ENCODE assay signal across 30 cellular contexts in the genomic region with DNA sequence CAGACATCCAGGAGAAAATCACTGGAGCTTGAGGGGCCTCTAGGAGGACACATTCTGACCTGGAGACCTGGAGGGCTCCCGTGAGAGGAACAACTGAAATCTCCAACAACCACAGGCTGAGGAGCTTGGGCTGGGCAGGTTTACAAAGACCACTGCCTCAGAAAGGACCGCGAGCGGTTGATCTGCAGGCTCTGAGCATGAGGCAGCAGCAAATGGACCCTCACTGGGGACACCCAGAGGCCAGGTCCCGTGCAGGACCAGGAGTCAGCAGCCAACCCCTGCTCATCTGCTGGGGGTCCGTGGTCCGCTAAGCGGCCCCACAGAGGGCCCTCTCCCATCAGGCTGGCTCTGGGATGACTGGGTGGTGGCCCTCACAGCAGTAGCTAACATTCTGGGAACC. TPM values are rescaled to one million over a fixed set of nuclear protein-coding genes. Genes with fewer than 3 reads are reported as not detected.
"Had no signal": no experiment of that assay in that cellular context is flagged by ENCODE, and none has a peak within 500 bp of the region (broad histone marks: within the 10 kb centered on the region; RNA-seq: fewer than 3 reads in every experiment).

No MANE protein-coding gene starts in this region.

- H3K9me3 Mint-ChIP-seq: activated CD4-positive, alpha-beta memory T cell treated with anti-CD3 and anti-CD28 coated beads for 36 hours; activated T-cell treated with anti-CD3 and anti-CD28 coated beads, Interleukin-2, amount 50 U/mL, for 24 hours; activated T-cell treated with anti-CD3 and anti-CD28 coated beads, Interleukin-2, amount 50 U/mL, for 72 hours; central memory CD8-positive, alpha-beta T cell; effector memory CD8-positive, alpha-beta T cell had no signal

- ATAC-seq: activated CD8-positive, alpha-beta memory T cell treated with anti-CD3 and anti-CD28 coated beads, Interleukin-2, amount 10 ng/mL, durations not matched to agents 7 days and 5 days; activated CD8-positive, alpha-beta T cell treated with anti-CD3 and anti-CD28 coated beads, Interleukin-2, amount 10 ng/mL, durations not matched to agents 7 days and 5 days; activated T-cell treated with anti-CD3 and anti-CD28 coated beads, Interleukin-2, amount 50 U/mL, for 72 hours; effector memory CD8-positive, alpha-beta T cell; gastroesophageal sphincter had no signal

- DNase-seq: activated CD4-positive, alpha-beta memory T cell treated with anti-CD3 and anti-CD28 coated beads for 36 hours; activated CD4-positive, alpha-beta T cell treated with anti-CD3 and anti-CD28 coated beads for 1 hour; activated CD4-positive, alpha-beta T cell treated with anti-CD3 and anti-CD28 coated beads for 4 hours; activated CD4-positive, alpha-beta T cell treated with anti-CD3 and anti-CD28 coated beads, Interleukin-2, amount 50 U/mL, for 1 hour; activated CD4-positive, CD25-positive, alpha-beta regulatory T cell; activated CD8-positive, alpha-beta memory T cell treated with anti-CD3 and anti-CD28 coated beads, Interleukin-2, amount 10 ng/mL, durations not matched to agents 7 days and 5 days; activated CD8-positive, alpha-beta memory T cell treated with anti-CD3 and anti-CD28 coated beads, Interleukin-2, amount 50 U/mL, for 48 hours; activated CD8-positive, alpha-beta T cell treated with anti-CD3 and anti-CD28 coated beads, Interleukin-2, amount 10 ng/mL, durations not matched to agents 7 days and 5 days; activated gamma-delta T cell; activated naive CD4-positive, alpha-beta T cell; activated naive CD4-positive, alpha-beta T cell treated with anti-CD3 and anti-CD28 coated beads, Interleukin-2, amount 50 U/mL, for 16 hours; activated T-cell treated with anti-CD3 and anti-CD28 coated beads for 4 hours; activated T-cell treated with anti-CD3 and anti-CD28 coated beads, Interleukin-2, amount 50 U/mL, for 24 hours; activated T-cell treated with anti-CD3 and anti-CD28 coated beads, Interleukin-2, amount 50 U/mL, for 72 hours; amniotic stem cell; anterior cingulate cortex; brain microvascular endothelial cell; cortex of kidney; dermis blood vessel endothelial cell; effector CD4-positive, alpha-beta T cell; effector memory CD8-positive, alpha-beta T cell; esophagus squamous epithelium; foreskin melanocyte; T-helper 1 cell; T-helper 2 cell had no signal

- H3K4me1 Mint-ChIP-seq: activated CD8-positive, alpha-beta memory T cell treated with anti-CD3 and anti-CD28 coated beads, Interleukin-2, amount 10 ng/mL, durations not matched to agents 7 days and 5 days; central memory CD8-positive, alpha-beta T cell had no signal

- H3K4me1 ChIP-seq: gastroesophageal sphincter had no signal

- H3K27ac Mint-ChIP-seq: activated CD4-positive, alpha-beta memory T cell treated with anti-CD3 and anti-CD28 coated beads for 36 hours; activated CD8-positive, alpha-beta memory T cell treated with anti-CD3 and anti-CD28 coated beads, Interleukin-2, amount 10 ng/mL, durations not matched to agents 7 days and 5 days; activated naive CD8-positive, alpha-beta T cell; activated T-cell treated with anti-CD3 and anti-CD28 coated beads, Interleukin-2, amount 50 U/mL, for 24 hours; activated T-cell treated with anti-CD3 and anti-CD28 coated beads, Interleukin-2, amount 50 U/mL, for 72 hours; effector memory CD8-positive, alpha-beta T cell had no signal

- H3K36me3 Mint-ChIP-seq: activated CD4-positive, alpha-beta memory T cell treated with anti-CD3 and anti-CD28 coated beads for 36 hours; activated CD8-positive, alpha-beta memory T cell treated with anti-CD3 and anti-CD28 coated beads, Interleukin-2, amount 10 ng/mL, durations not matched to agents 7 days and 5 days had no signal

- H3K36me3 ChIP-seq: brain microvascular endothelial cell, esophagus squamous epithelium, gastroesophageal sphincter had no signal

- H3K4me3 ChIP-seq: esophagus squamous epithelium, gastroesophageal sphincter had no signal

- H3K4me3 Mint-ChIP-seq: activated CD4-positive, alpha-beta memory T cell treated with anti-CD3 and anti-CD28 coated beads for 36 hours; activated CD8-positive, alpha-beta memory T cell treated with anti-CD3 and anti-CD28 coated beads, Interleukin-2, amount 10 ng/mL, durations not matched to agents 7 days and 5 days; activated CD8-positive, alpha-beta T cell treated with anti-CD3 and anti-CD28 coated beads, Interleukin-2, amount 10 ng/mL, durations not matched to agents 7 days and 5 days; activated naive CD8-positive, alpha-beta T cell; activated T-cell treated with anti-CD3 and anti-CD28 coated beads, Interleukin-2, amount 50 U/mL, for 24 hours; activated T-cell treated with anti-CD3 and anti-CD28 coated beads, Interleukin-2, amount 50 U/mL, for 72 hours; central memory CD8-positive, alpha-beta T cell; effector memory CD8-positive, alpha-beta T cell had no signal

- H3K27ac ChIP-seq: brain microvascular endothelial cell, epithelial cell of prostate, esophagus squamous epithelium, gastroesophageal sphincter had no signal

- H3K9me3 ChIP-seq: esophagus squamous epithelium, gastroesophageal sphincter had no signal

RNA-seq across cellular contexts. Expression of gene EPHB3, which starts 10.5 kb away (rescaled TPM):
- total RNA-seq: activated CD8-positive, alpha-beta memory T cell treated with anti-CD3 and anti-CD28 coated beads for 36 hours; activated CD8-positive, alpha-beta memory T cell treated with anti-CD3 and anti-CD28 coated beads, Interleukin-2, amount 10 ng/mL, durations not matched to agents 7 days and 5 days had no signal
